In genomic region chr5:21236896-21237830, GRCh38 we compare ENCODE assay signal across 13 cellular contexts.
A peak's percentile ranks its signal among the peaks of the same experiment; 100 is the strongest.
DNase-seq lines count a peak whose midpoint lies in the region; ATAC-seq and TF ChIP-seq lines count a peak whose summit lies in the region.
"Had no signal": no experiment of that assay in that cellular context is flagged by ENCODE, and none has a peak within 500 bp of the region (broad histone marks: within the 10 kb centered on the region; RNA-seq: fewer than 3 reads in every experiment).

No MANE protein-coding gene starts in this region.

- H3K27me3 ChIP-seq in RWPE2 (ENCODE audit: insufficient read depth, poor library complexity, severe bottlenecking) (no peaks in the 10 kb centered on the region), skeletal muscle tissue (ENCODE audit: control insufficient read depth in 3 of 3, insufficient read depth in 3 of 3, low read length in 3 of 3) (no peaks in the 10 kb centered on the region)
- H3K27me3 ChIP-seq: cardiac muscle cell had no signal

- no peak overlapping the region for H3K4me3 ChIP-seq in RWPE2 (ENCODE audit: severe bottlenecking)
- no peak overlapping the region for H3K4me3 ChIP-seq in fibroblast of pulmonary artery (replicated peaks; ENCODE audit: low read depth, low read length)
- no peak overlapping the region for H3K4me3 ChIP-seq in skeletal muscle tissue (ENCODE audit: low read length in 3 of 3)
- H3K4me3 ChIP-seq: cardiac muscle cell had no signal

- H3K9ac ChIP-seq in skeletal muscle tissue (ENCODE audit: low read depth in 1 of 3, low read length in 3 of 3), result peak overlapping the region in 1 of 3 donors; percentile 46

- ATAC-seq in RWPE2 (ENCODE audit: low read depth) (peak; percentile 93), GM21367 (IDR thresholded peaks at IDR 0.05; ENCODE audit: unreplicated experiment) (no peak)
- ATAC-seq: Panc1 had no signal

- DNase-seq in NCI-H1105 treated with DMSO at 0.1 percent for 48 hours (lab: John Stamatoyannopoulos, UW), result peak; percentile 33
- no peak for DNase-seq in NCI-H1105 (lab: John Stamatoyannopoulos, UW)
- DNase-seq in RWPE2 (ENCODE audit: low spot score), result no peak
- peak; percentile 53 for DNase-seq in fibroblast of pulmonary artery (ENCODE audit: low read depth)
- DNase-seq in SKM-1 treated with dmso at 0.1 percent for 144 hours (lab: John Stamatoyannopoulos, UW; ENCODE audit: unreplicated experiment), result no peak
- no peak for DNase-seq in GM19238 (ENCODE audit: insufficient read length, low spot score)
- DNase-seq: 8988T, head of caudate nucleus, NCI-H187 treated with DMSO at 0.1 percent for 48 hours had no signal

- H3K36me3 ChIP-seq in RWPE2 (ENCODE audit: low read depth) (no peaks in the 10 kb centered on the region), skeletal muscle tissue (ENCODE audit: control insufficient read depth in 3 of 3, insufficient read depth in 3 of 3, low read length in 3 of 3) (no peaks in the 10 kb centered on the region)
- H3K36me3 ChIP-seq: cardiac muscle cell had no signal

- peaks cover 20% of the 10 kb centered on the region for H3K4me1 ChIP-seq in RWPE2 (ENCODE audit: insufficient read depth, poor library complexity, severe bottlenecking)
- H3K4me1 ChIP-seq in skeletal muscle tissue (ENCODE audit: control insufficient read depth in 3 of 3, insufficient read depth in 3 of 3, low read length in 3 of 3), result peaks cover 0 to 7% (median 3%) of the 10 kb centered on the region in 3 donors

- H3K27ac ChIP-seq in RWPE2 (ENCODE audit: poor library complexity, severe bottlenecking) (no peak overlapping the region), skeletal muscle tissue (ENCODE audit: low read depth, low read length) (peak overlapping the region; percentile 81)
- H3K27ac ChIP-seq: cardiac muscle cell had no signal

- H3K9me3 ChIP-seq in RWPE2 (ENCODE audit: severe bottlenecking) (no peaks in the 10 kb centered on the region), skeletal muscle tissue (ENCODE audit: control insufficient read depth in 3 of 3, low read length in 3 of 3) (no peaks in the 10 kb centered on the region)

- no peak for TF ChIP-seq CTCF in RWPE2 (IDR thresholded peaks at IDR 0.05; ENCODE audit: poor library complexity, severe bottlenecking)
- no peak for TF ChIP-seq CTCF in fibroblast of pulmonary artery (IDR thresholded peaks at IDR 0.05; ENCODE audit: low read length, missing control alignments)

Comparison
In these comparisons a context has a peak if more than half of its experiments do, and no peak if none do; other contexts are left out.
1. DNase-seq: peak in NCI-H1105 treated with DMSO at 0.1 percent for 48 hours (single experiment) and fibroblast of pulmonary artery (single experiment); none in NCI-H1105 (single experiment), RWPE2 (single experiment), SKM-1 treated with dmso at 0.1 percent for 144 hours (single experiment) and GM19238 (single experiment).